16 cellular contexts compared by ENCODE assay signal in genomic region chr15:25347707-25348106, GRCh38.
DNase-seq lines count a peak whose midpoint lies in the region; ATAC-seq, FAIRE-seq and TF ChIP-seq lines count a peak whose summit lies in the region.
"Had no signal": no experiment of that assay in that cellular context is flagged by ENCODE, and none has a peak within 500 bp of the region (broad histone marks: within the 10 kb centered on the region; RNA-seq: fewer than 3 reads in every experiment).

No MANE protein-coding gene starts in this region.

- DNase-seq in RWPE1 (ENCODE audit: low spot score) (no peak), G401 (ENCODE audit: low spot score) (no peak), NCI-H446 treated with DMSO at 0.1 percent for 48 hours (lab: John Stamatoyannopoulos, UW) (no peak), omental fat pad (ENCODE audit: low spot score) (no peak)
- DNase-seq: CD4-positive, alpha-beta T cell; CD8-positive, alpha-beta memory T cell; DMS 273 treated with DMSO at 0.1 percent for 48 hours; DMS79; EL; GOT3 had no signal

- FAIRE-seq in G401.6 (lab: Jason Lieb, UNC) (peak; percentile 15), islet of Langerhans (lab: Jason Lieb, UNC) (peak; percentile 65)
- FAIRE-seq: D721Med, GM12892, H54 had no signal

- POLR2A ChIA-PET in RWPE1 (lab: Yijun Ruan, JAX; ENCODE audit: low non-redundant PET): no interaction called here

- CTCF ChIA-PET in RWPE1 (lab: Yijun Ruan, JAX): interaction anchor here (0.7 kb wide), 1 partner anchor 15 kb away, joined by 3 read pairs; no protein-coding TSS in a partner anchor

- ATAC-seq in omental fat pad (ENCODE audit: low FRiP score): no peak

- in situ Hi-C loops in G401 (cut with HindIII; ENCODE audit: low sequenced_read_pairs): no loop called here

- TF ChIP-seq CTCF in RWPE1 (conservative IDR thresholded peaks at IDR 0.05; ENCODE audit: low read depth) (no peak), omental fat pad (IDR thresholded peaks at IDR 0.05) (no peak)

- H3K27ac ChIP-seq in RWPE1: peak overlapping the region; percentile 62
- H3K27ac ChIP-seq: BLaER1 had no signal
